9 cellular contexts compared by ENCODE assay signal in the genomic region with DNA sequence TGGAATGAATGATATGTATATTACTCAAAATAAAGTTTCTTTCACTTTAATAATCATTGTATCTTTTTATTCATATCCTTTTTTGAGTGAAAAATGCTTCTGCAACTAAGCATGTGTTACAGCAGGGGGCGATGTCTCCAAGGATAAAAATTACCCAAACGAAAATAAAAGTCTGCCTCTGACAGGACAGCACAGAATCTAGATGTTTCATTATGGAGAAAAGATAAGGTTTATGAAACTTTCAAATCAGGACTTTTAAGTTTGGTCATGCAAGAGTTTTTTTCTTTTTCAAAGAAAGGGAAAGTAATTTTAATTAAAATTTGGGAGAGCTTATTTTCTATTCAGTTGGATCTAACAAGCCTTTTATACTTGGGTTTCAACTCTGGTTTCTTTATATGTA. TPM values are rescaled to one million over a fixed set of nuclear protein-coding genes. Genes with fewer than 3 reads are reported as not detected.
DNase-seq lines count a peak whose midpoint lies in the region; ATAC-seq and TF ChIP-seq lines count a peak whose summit lies in the region.
"Had no signal": no experiment of that assay in that cellular context is flagged by ENCODE, and none has a peak within 500 bp of the region (broad histone marks: within the 10 kb centered on the region; RNA-seq: fewer than 3 reads in every experiment).

No MANE protein-coding gene starts in this region.

- no peak overlapping the region for H3K27ac ChIP-seq in foreskin keratinocyte
- no peak overlapping the region for H3K27ac ChIP-seq in prostate gland

- no peak overlapping the region for H3K4me3 ChIP-seq in prostate gland

- no peaks in the 10 kb centered on the region for H3K9me3 ChIP-seq in prostate gland

- TF ChIP-seq POLR2A in prostate gland (IDR thresholded peaks at IDR 0.05), result no peak

- no peaks in the 10 kb centered on the region for H3K9me3 Mint-ChIP-seq in activated CD4-positive, alpha-beta T cell treated with anti-CD3 and anti-CD28 coated beads, Interleukin-2, amount 10 ng/mL, durations not matched to agents 24 days and 14 days
- H3K9me3 Mint-ChIP-seq: dendritic cell treated with granulocyte-macrophage colony-stimulating factor and Interleukin-4, amounts not matched to agents 40 ng/mL and 50 ng/mL, for 4 days had no signal

- DNase-seq in NCI-H1436 (lab: John Stamatoyannopoulos, UW) (peak; percentile 1), NCI-H1436 treated with DMSO at 0.1 percent for 48 hours (lab: John Stamatoyannopoulos, UW) (no peak), NCI-H1092 (lab: John Stamatoyannopoulos, UW) (peak; percentile 28), foreskin keratinocyte (peak in 1 of 2 donors; percentile 60), prostate gland (ENCODE audit: low spot score) (peak; percentile 23), NCI-H1048 (lab: John Stamatoyannopoulos, UW) (no peak)
- DNase-seq in activated CD4-positive, alpha-beta T cell treated with anti-CD3 and anti-CD28 coated beads, Interleukin-2, amount 10 ng/mL, durations not matched to agents 24 days and 14 days, result peak; percentile 76

- H3K27ac Mint-ChIP-seq in activated CD4-positive, alpha-beta T cell treated with anti-CD3 and anti-CD28 coated beads, Interleukin-2, amount 10 ng/mL, durations not matched to agents 24 days and 14 days, result no peak overlapping the region
- H3K27ac Mint-ChIP-seq: dendritic cell treated with granulocyte-macrophage colony-stimulating factor and Interleukin-4, amounts not matched to agents 40 ng/mL and 50 ng/mL, for 4 days had no signal

- 2% methylated on average over 2 of the region's 2 CpGs for WGBS in prostate gland

- peaks cover 1% of the 10 kb centered on the region for H3K27me3 Mint-ChIP-seq in activated CD4-positive, alpha-beta T cell treated with anti-CD3 and anti-CD28 coated beads, Interleukin-2, amount 10 ng/mL, durations not matched to agents 24 days and 14 days

- H3K4me1 Mint-ChIP-seq in activated CD4-positive, alpha-beta T cell treated with anti-CD3 and anti-CD28 coated beads, Interleukin-2, amount 10 ng/mL, durations not matched to agents 24 days and 14 days, result peaks cover 3% of the 10 kb centered on the region

- no peaks in the 10 kb centered on the region for H3K27me3 ChIP-seq in foreskin keratinocyte
- H3K27me3 ChIP-seq in prostate gland (replicated peaks; ENCODE audit: insufficient read depth), result no peaks in the 10 kb centered on the region

- TF ChIP-seq CTCF in foreskin keratinocyte (conservative IDR thresholded peaks at IDR 0.05) (peak; percentile 97), prostate gland (IDR thresholded peaks at IDR 0.05) (peak; percentile 31 to 90 (median 84))

- intact Hi-C loops in activated CD4-positive, alpha-beta T cell treated with anti-CD3 and anti-CD28 coated beads, Interleukin-2, amount 10 ng/mL, durations not matched to agents 24 days and 14 days (cut with micrococcal nuclease), result loop anchor here (1.0 to 10.0 kb wide), 4 partner anchors 268 to 551 kb away; partner anchors contain the start of gene MET
- intact Hi-C loops in prostate gland (cut with DNase I), result loop anchor here (2.0 kb wide), 2 partner anchors 268 to 330 kb away; no protein-coding TSS in a partner anchor

- H3K4me3 Mint-ChIP-seq in activated CD4-positive, alpha-beta T cell treated with anti-CD3 and anti-CD28 coated beads, Interleukin-2, amount 10 ng/mL, durations not matched to agents 24 days and 14 days, result no peak overlapping the region
- H3K4me3 Mint-ChIP-seq: dendritic cell treated with granulocyte-macrophage colony-stimulating factor and Interleukin-4, amounts not matched to agents 40 ng/mL and 50 ng/mL, for 4 days had no signal

- peaks cover 24% of the 10 kb centered on the region for H3K36me3 Mint-ChIP-seq in activated CD4-positive, alpha-beta T cell treated with anti-CD3 and anti-CD28 coated beads, Interleukin-2, amount 10 ng/mL, durations not matched to agents 24 days and 14 days (ENCODE audit: low read depth)

- H3K4me1 ChIP-seq in foreskin keratinocyte, result peaks cover 24% of the 10 kb centered on the region
- H3K4me1 ChIP-seq in prostate gland (replicated peaks), result no peaks in the 10 kb centered on the region

- no peaks in the 10 kb centered on the region for H3K36me3 ChIP-seq in prostate gland

- ATAC-seq in GM21526 (IDR thresholded peaks at IDR 0.05; ENCODE audit: low FRiP score, unreplicated experiment) (peak; percentile 63), foreskin keratinocyte (no peak)

RNA-seq across cellular contexts. Expression of gene TES, which starts 48.4 kb away (rescaled TPM):
- total RNA-seq in activated CD4-positive, alpha-beta T cell treated with anti-CD3 and anti-CD28 coated beads, Interleukin-2, amount 10 ng/mL, durations not matched to agents 24 days and 14 days, result 41.2 and 47.1 TPM in 2 replicates
- 115 and 130 TPM in 2 replicates for total RNA-seq in foreskin keratinocyte
- polyA plus RNA-seq in foreskin keratinocyte, result 53.6 and 55.3 TPM in 2 replicates
- total RNA-seq in prostate gland, result 10 to 100 TPM; 46.6 to 96.6 TPM

Comparison
In these comparisons a context has a peak if more than half of its experiments do, and no peak if none do; other contexts are left out.
1. DNase-seq: peak in NCI-H1436 (single experiment), NCI-H1092 (single experiment), activated CD4-positive, alpha-beta T cell treated with anti-CD3 and anti-CD28 coated beads, Interleukin-2, amount 10 ng/mL, durations not matched to agents 24 days and 14 days (single experiment) and prostate gland (single experiment); none in NCI-H1436 treated with DMSO at 0.1 percent for 48 hours (single experiment) and NCI-H1048 (single experiment).